Comparison of ENCODE assay signal across 1 cellular context in genomic region chr12:95318071-95318545, GRCh38.
TF ChIP-seq lines count a peak whose summit lies in the region.

No MANE protein-coding gene starts in this region.

TF ChIP-seq in A549, 52 proteins besides CTCF, POLR2A, EP300 and RAD21 (continued from another document):
- TF ChIP-seq REST (IDR thresholded peaks at IDR 0.05) (no peak), HES2 (IDR thresholded peaks at IDR 0.05) (peak; percentile 91)
